ENCODE assay signal across 8 cellular contexts in the genomic region with DNA sequence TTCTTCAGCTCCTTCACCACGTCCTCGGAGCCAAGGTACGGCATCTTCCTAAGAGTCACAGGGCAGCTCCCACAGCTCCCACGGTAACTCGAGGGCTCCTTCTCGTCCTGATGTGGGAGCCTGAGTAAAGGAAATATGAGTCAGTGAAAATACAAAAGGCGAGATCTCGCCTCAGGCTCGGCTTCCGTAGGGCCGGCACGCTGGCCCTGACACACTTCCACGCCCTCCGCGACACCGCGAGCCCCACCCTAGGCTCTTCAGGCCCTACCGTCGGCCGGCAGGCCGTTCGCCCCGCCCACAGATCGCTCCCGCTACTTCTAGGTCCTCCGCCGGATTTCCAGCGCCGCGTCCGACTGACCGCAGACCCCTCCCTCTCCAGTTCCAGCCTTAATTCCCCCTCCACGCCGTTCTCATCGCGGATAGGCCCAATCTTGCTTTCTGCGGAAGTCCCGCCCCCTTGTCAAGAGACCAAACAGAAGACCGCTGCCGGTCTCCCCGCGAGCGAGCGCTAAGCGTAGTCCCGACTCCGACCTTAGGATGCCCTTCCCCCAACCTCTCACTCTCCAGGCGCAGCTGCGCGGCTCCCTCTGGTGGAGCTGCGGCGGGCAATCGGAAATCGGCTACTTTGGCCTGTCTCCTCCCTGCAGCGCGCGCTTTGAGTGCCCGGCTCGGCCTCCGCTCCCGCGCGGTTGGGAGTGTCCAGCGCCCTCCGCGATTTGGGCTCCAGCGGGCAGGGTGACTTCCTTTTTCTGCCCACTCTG.
DNase-seq lines count a peak whose midpoint lies in the region; ATAC-seq lines count a peak whose summit lies in the region.

A gene (minus strand): TSS at position 126 of the 761 bp plus-strand sequence. CDS start 82 bp downstream, at position 44.
A gene (plus strand): TSS at position 653 of the 761 bp plus-strand sequence. CDS start 261 bp downstream, outside the sequence.

- DNase-seq in AML-193 (lab: John Stamatoyannopoulos, UW) (peak; percentile 99 to 100), NCI-H446 (lab: John Stamatoyannopoulos, UW) (peak; percentile 99 to 100), cerebellar cortex (ENCODE audit: low spot score) (peak; percentile 99), islet precursor cell (peak; percentile 100)
- DNase-seq in activated CD4-positive, CD25-positive, alpha-beta regulatory T cell treated with anti-CD3 and anti-CD28 coated beads, Interleukin-2, amount 50 U/mL, for 16 hours (ENCODE audit: low read depth, low spot score), result peak; percentile 95
- DNase-seq in stimulated activated CD4-positive, alpha-beta T cell treated with anti-CD3 and anti-CD28 coated beads, Interleukin-12 subunit alpha, Interleukin-12 subunit beta, amount 100 ng/mL, for 48 hours (ENCODE audit: low read depth in 2 of 3, low spot score in 1 of 3), result peak; percentile 93 to 97 (median 97)

- peak; percentile 90 for ATAC-seq in GM19035 (IDR thresholded peaks at IDR 0.05; ENCODE audit: unreplicated experiment)
- ATAC-seq in HG03354 (IDR thresholded peaks at IDR 0.05; ENCODE audit: poor library complexity, severe bottlenecking, unreplicated experiment), result peak; percentile 91

Comparison
In these comparisons a context has a peak if more than half of its experiments do, and no peak if none do; other contexts are left out.
1. Peak in every context shown above with its lines: DNase-seq and ATAC-seq.